ENCODE assay signal across 2 cellular contexts in genomic region chr5:42810905-42811590, GRCh38.
TF ChIP-seq lines count a peak whose summit lies in the region.

No MANE protein-coding gene starts in this region.

TF ChIP-seq in H1, 55 proteins besides CTCF, POLR2A, EP300 and RAD21:
- TF ChIP-seq CHD1 (IDR thresholded peaks at IDR 0.05; ENCODE audit: low read depth, low read length), result no peak
- no peak for TF ChIP-seq KDM5A (IDR thresholded peaks at IDR 0.05; ENCODE audit: low read length)
- no peak for TF ChIP-seq ZNF274 (IDR thresholded peaks at IDR 0.05; ENCODE audit: borderline replicate concordance, extremely low read depth, low read length)

TF ChIP-seq in liver, 16 proteins besides CTCF, POLR2A, EP300 and RAD21:
- TF ChIP-seq NR2F2 (IDR thresholded peaks at IDR 0.05) (no peak), ATF3 (IDR thresholded peaks at IDR 0.05) (no peak), HNF4G (IDR thresholded peaks at IDR 0.05) (no peak), EGR1 (IDR thresholded peaks at IDR 0.05; ENCODE audit: low read depth in 2 of 2) (no peak), TAF1 (conservative IDR thresholded peaks at IDR 0.05) (no peak), GABPA (IDR thresholded peaks at IDR 0.05 in 1 of 2, conservative IDR thresholded peaks at IDR 0.05 in 1 of 2) (no peak), HNF4A (conservative IDR thresholded peaks at IDR 0.05) (no peak), MAX (IDR thresholded peaks at IDR 0.05) (no peak), YY1 (IDR thresholded peaks at IDR 0.05) (no peak), RXRA (IDR thresholded peaks at IDR 0.05) (no peak), FOXA2 (IDR thresholded peaks at IDR 0.05) (no peak), ZBTB33 (IDR thresholded peaks at IDR 0.05) (no peak)
